Comparison of ENCODE assay signal across 23 cellular contexts in the genomic region with DNA sequence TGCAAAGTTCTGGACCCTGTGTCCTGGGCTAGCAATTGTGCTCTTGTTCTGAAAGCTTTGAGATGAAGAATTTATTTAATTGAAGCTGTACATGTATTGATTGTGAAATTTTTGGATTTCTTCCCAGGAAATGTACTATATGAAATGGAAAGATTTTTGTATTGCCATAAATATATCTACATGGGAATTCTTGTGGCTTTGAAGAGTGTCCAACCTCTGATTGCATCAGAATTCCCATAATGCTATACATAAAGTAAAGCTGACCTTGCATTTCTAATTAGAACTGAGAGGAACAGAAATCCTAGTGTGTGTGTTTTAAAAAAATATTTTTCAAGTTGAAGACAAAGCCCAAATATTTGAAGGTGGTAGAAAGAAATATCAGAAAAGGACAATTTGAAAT.
DNase-seq lines count a peak whose midpoint lies in the region; ATAC-seq and TF ChIP-seq lines count a peak whose summit lies in the region.
"Had no signal": no experiment of that assay in that cellular context is flagged by ENCODE, and none has a peak within 500 bp of the region (broad histone marks: within the 10 kb centered on the region; RNA-seq: fewer than 3 reads in every experiment).

No MANE protein-coding gene starts in this region.

- H3K4me3 Mint-ChIP-seq in osteocyte (ENCODE audit: unreplicated experiment), result no peak overlapping the region
- H3K4me3 Mint-ChIP-seq: activated T-helper 17 cell treated with anti-CD3 and anti-CD28 coated beads, Interleukin-2, amount 50 U/mL, for 72 hours; B cell; stimulated activated naive CD8-positive, alpha-beta T cell treated with anti-CD3 and anti-CD28 coated beads, Interleukin-15, amount 100 ng/mL, for 72 hours had no signal

- peak overlapping the region; percentile 83 for H3K27ac Mint-ChIP-seq in osteocyte (ENCODE audit: unreplicated experiment)
- H3K27ac Mint-ChIP-seq: activated T-helper 17 cell treated with anti-CD3 and anti-CD28 coated beads, Interleukin-2, amount 50 U/mL, for 72 hours; B cell; stimulated activated naive CD8-positive, alpha-beta T cell treated with anti-CD3 and anti-CD28 coated beads, Interleukin-15, amount 100 ng/mL, for 72 hours had no signal

- DNase-seq in ELR (ENCODE audit: low read depth) (peak; percentile 4), RWPE1 (ENCODE audit: low spot score) (peak; percentile 26), choroid plexus epithelial cell (ENCODE audit: low read depth) (peak; percentile 93), osteocyte (ENCODE audit: extremely low spot score, unreplicated experiment) (no peak), NCI-H1694 treated with DMSO at 0.1 percent for 48 hours (lab: John Stamatoyannopoulos, UW) (no peak)
- DNase-seq: adrenal gland; Caco-2; glutamatergic neuron; Kasumi-1; NCI-H1417; NCI-H748 treated with DMSO at 0.1 percent for 48 hours; ovary; PC-9; stimulated activated CD4-positive, alpha-beta T cell treated with anti-CD3 and anti-CD28 coated beads, Interleukin-2, amount 100 ng/mL, for 24 hours; stimulated activated naive CD8-positive, alpha-beta T cell treated with anti-CD3 and anti-CD28 coated beads, Interleukin-15, amount 100 ng/mL, for 72 hours; T-helper 9 cell had no signal

- no peak overlapping the region for H3K4me3 ChIP-seq in choroid plexus epithelial cell (ENCODE audit: low read depth, low read length)
- H3K4me3 ChIP-seq: adrenal gland, HAP-1, ovary, PC-9, SJSA1 had no signal

- no peaks in the 10 kb centered on the region for H3K9me3 Mint-ChIP-seq in osteocyte (ENCODE audit: unreplicated experiment)
- H3K9me3 Mint-ChIP-seq: activated T-helper 17 cell treated with anti-CD3 and anti-CD28 coated beads, Interleukin-2, amount 50 U/mL, for 72 hours had no signal

- ATAC-seq in HG03108 (IDR thresholded peaks at IDR 0.05; ENCODE audit: unreplicated experiment) (no peak), GM18498 (IDR thresholded peaks at IDR 0.05; ENCODE audit: unreplicated experiment) (no peak)
- ATAC-seq: activated T-helper 17 cell treated with anti-CD3 and anti-CD28 coated beads, Interleukin-2, amount 50 U/mL, for 72 hours; sciatic nerve; stimulated activated naive CD8-positive, alpha-beta T cell treated with anti-CD3 and anti-CD28 coated beads, Interleukin-15, amount 100 ng/mL, for 72 hours had no signal

- no peak overlapping the region for H3K27ac ChIP-seq in RWPE1
- H3K27ac ChIP-seq: adrenal gland, ovary, PC-9, SJSA1 had no signal

- CTCF ChIA-PET in RWPE1 (lab: Yijun Ruan, JAX), result interaction anchor here (0.7 to 1.7 kb wide), 4 partner anchors 13 to 519 kb away, joined by 3 to 7 read pairs (median 4); no protein-coding TSS in a partner anchor

- POLR2A ChIA-PET in RWPE1 (lab: Yijun Ruan, JAX; ENCODE audit: low non-redundant PET), result no interaction called here

- peaks cover 15% of the 10 kb centered on the region for H3K4me1 Mint-ChIP-seq in osteocyte (ENCODE audit: unreplicated experiment)
- H3K4me1 Mint-ChIP-seq: activated T-helper 17 cell treated with anti-CD3 and anti-CD28 coated beads, Interleukin-2, amount 50 U/mL, for 72 hours; B cell; stimulated activated naive CD8-positive, alpha-beta T cell treated with anti-CD3 and anti-CD28 coated beads, Interleukin-15, amount 100 ng/mL, for 72 hours had no signal

- H3K36me3 Mint-ChIP-seq in osteocyte (ENCODE audit: unreplicated experiment), result no peaks in the 10 kb centered on the region

- TF ChIP-seq CTCF in RWPE1 (conservative IDR thresholded peaks at IDR 0.05; ENCODE audit: low read depth) (no peak), choroid plexus epithelial cell (conservative IDR thresholded peaks at IDR 0.05; ENCODE audit: low read depth, low read length) (no peak), osteocyte (IDR thresholded peaks at IDR 0.05) (no peak)

- H3K27me3 Mint-ChIP-seq in osteocyte (ENCODE audit: unreplicated experiment), result peaks cover 25% of the 10 kb centered on the region

Comparison
In these comparisons a context has a peak if more than half of its experiments do, and no peak if none do; other contexts are left out.
1. DNase-seq: peak in ELR (single experiment), RWPE1 (single experiment) and choroid plexus epithelial cell (single experiment); none in osteocyte (single experiment) and NCI-H1694 treated with DMSO at 0.1 percent for 48 hours (single experiment).